Comparison of ENCODE assay signal across 3 cellular contexts in the genomic region with DNA sequence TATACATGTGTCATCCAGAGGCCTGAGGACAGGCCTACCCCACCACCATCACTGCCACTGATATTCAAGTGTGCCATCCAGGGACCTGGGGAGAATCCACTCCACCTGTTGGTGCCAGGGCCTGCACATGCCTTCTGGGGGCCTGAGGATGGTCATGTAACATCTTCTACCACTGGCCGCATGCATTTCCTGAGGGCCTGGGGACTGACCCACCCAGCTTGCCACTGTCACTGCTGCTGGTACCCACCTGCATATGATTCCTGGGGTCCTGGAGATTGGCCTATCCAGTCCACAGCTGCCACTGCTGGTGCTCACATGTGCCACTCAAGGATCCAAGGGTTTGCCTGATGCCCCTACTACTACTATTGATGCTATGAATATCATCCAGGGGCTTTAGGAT.
"Had no signal": no experiment of that assay in that cellular context is flagged by ENCODE, and none has a peak within 500 bp of the region (broad histone marks: within the 10 kb centered on the region; RNA-seq: fewer than 3 reads in every experiment).

No MANE protein-coding gene starts in this region.

- DNase-seq: GDM1, GF-D8 had no signal

- H3K4me3 ChIP-seq: GM12878 had no signal

- ATAC-seq: GM12878 had no signal
